Comparison of ENCODE assay signal across 15 cellular contexts in genomic region chr10:112774210-112774609, GRCh38.
DNase-seq lines count a peak whose midpoint lies in the region; ATAC-seq and TF ChIP-seq lines count a peak whose summit lies in the region.
"Had no signal": no experiment of that assay in that cellular context is flagged by ENCODE, and none has a peak within 500 bp of the region (broad histone marks: within the 10 kb centered on the region; RNA-seq: fewer than 3 reads in every experiment).

No MANE protein-coding gene starts in this region.

- TF ChIP-seq CTCF in esophagus muscularis mucosa (IDR thresholded peaks at IDR 0.05) (no peak), glutamatergic neuron (IDR thresholded peaks at IDR 0.05; ENCODE audit: partially characterized antibody, unreplicated experiment) (no peak)

- H4K91ac ChIP-seq in trophoblast cell (ENCODE audit: low read depth, low read length) = peak overlapping the region; percentile 45

- DNase-seq in T-helper 17 cell (no peak), esophagus muscularis mucosa (ENCODE audit: extremely low spot score) (peak; percentile 37), trophoblast cell (no peak), glutamatergic neuron (no peak), NCI-H187 treated with DMSO at 0.1 percent for 48 hours (lab: John Stamatoyannopoulos, UW) (no peak)
- no peak for DNase-seq in activated naive CD4-positive, alpha-beta T cell treated with anti-CD3 and anti-CD28 coated beads, Interleukin-2, amount 50 U/mL, for 16 hours
- DNase-seq: Calu3; CD4-positive, alpha-beta memory T cell; COR-L47; DMS53; DMS79 treated with DMSO at 0.1 percent for 48 hours; GF-D8; GOT3; H9 had no signal

- H3K23ac ChIP-seq in trophoblast cell (ENCODE audit: low read length) = no peak overlapping the region

- no peak overlapping the region for H2BK120ac ChIP-seq in trophoblast cell (ENCODE audit: insufficient read depth, low read length, poor library complexity)

- H3K27me3 Mint-ChIP-seq in T-helper 17 cell (no peaks in the 10 kb centered on the region), glutamatergic neuron (ENCODE audit: unreplicated experiment) (peaks cover 7% of the 10 kb centered on the region)
- H3K27me3 Mint-ChIP-seq: CD4-positive, alpha-beta memory T cell had no signal

- H3K9me3 ChIP-seq in T-helper 17 cell (ENCODE audit: control insufficient read depth, low read length, poor library complexity, severe bottlenecking) (no peaks in the 10 kb centered on the region), esophagus muscularis mucosa (no peaks in the 10 kb centered on the region), trophoblast cell (ENCODE audit: insufficient read depth, low read depth, low read length) (no peaks in the 10 kb centered on the region)

- intact Hi-C loops in esophagus muscularis mucosa (cut with DNase I) = no loop called here

- H2BK12ac ChIP-seq in trophoblast cell (ENCODE audit: low read length) = no peak overlapping the region

- H3K4me3 ChIP-seq in esophagus muscularis mucosa = no peak overlapping the region
- no peak overlapping the region for H3K4me3 ChIP-seq in trophoblast cell (ENCODE audit: low read depth, low read length)

- H3K4me2 ChIP-seq in trophoblast cell (ENCODE audit: low read length) = no peak overlapping the region

- peaks cover 17% of the 10 kb centered on the region for H3K79me1 ChIP-seq in trophoblast cell (ENCODE audit: low read length)

- no peak for TF ChIP-seq EP300 in esophagus muscularis mucosa (IDR thresholded peaks at IDR 0.05)

- H3K18ac ChIP-seq in trophoblast cell (ENCODE audit: low read length) = no peak overlapping the region

- H3K4me1 Mint-ChIP-seq in T-helper 17 cell (peaks cover 6% of the 10 kb centered on the region), glutamatergic neuron (ENCODE audit: low read depth, unreplicated experiment) (peaks cover 18% of the 10 kb centered on the region)
- H3K4me1 Mint-ChIP-seq: CD4-positive, alpha-beta memory T cell had no signal

- no peak for ATAC-seq in T-helper 17 cell
- ATAC-seq: HCT116 had no signal

- no peaks in the 10 kb centered on the region for H3K4me1 ChIP-seq in esophagus muscularis mucosa
- H3K4me1 ChIP-seq in trophoblast cell (ENCODE audit: control insufficient read depth in 1 of 2, insufficient read depth in 2 of 2, low read length in 2 of 2) = peaks cover 17 to 27% of the 10 kb centered on the region in 2 experiments

- H3K36me3 Mint-ChIP-seq in T-helper 17 cell (ENCODE audit: low read depth) = no peaks in the 10 kb centered on the region
- H3K36me3 Mint-ChIP-seq in glutamatergic neuron (ENCODE audit: unreplicated experiment) = no peaks in the 10 kb centered on the region

- H3K27ac ChIP-seq in esophagus muscularis mucosa (replicated peaks in 1 of 4) (no peak overlapping the region), trophoblast cell (ENCODE audit: low read depth, low read length) (no peak overlapping the region)

- H4K8ac ChIP-seq in trophoblast cell (ENCODE audit: low read depth, low read length) = no peak overlapping the region

- no peak for TF ChIP-seq POLR2A in esophagus muscularis mucosa (IDR thresholded peaks at IDR 0.05; ENCODE audit: low read depth)

- H3K4me3 Mint-ChIP-seq in T-helper 17 cell (peak overlapping the region; percentile 45), glutamatergic neuron (ENCODE audit: unreplicated experiment) (no peak overlapping the region)
- H3K4me3 Mint-ChIP-seq: CD4-positive, alpha-beta memory T cell; H9 had no signal

- H2BK5ac ChIP-seq in trophoblast cell (ENCODE audit: low read depth, low read length, poor library complexity) = no peak overlapping the region

- H3K36me3 ChIP-seq in esophagus muscularis mucosa = no peaks in the 10 kb centered on the region
- peaks cover 0 to 2% of the 10 kb centered on the region in 2 experiments for H3K36me3 ChIP-seq in trophoblast cell (ENCODE audit: control insufficient read depth in 1 of 2, insufficient read depth in 2 of 2, low read length in 2 of 2)

- 77% methylated on average over 1 of the region's 1 CpG for WGBS in esophagus muscularis mucosa
- WGBS in trophoblast cell (ENCODE audit: extremely low coverage, insufficient coverage, insufficient read length) = no CpG with 5 or more reads among the region's 1 CpG

- no peak overlapping the region for H2AFZ ChIP-seq in trophoblast cell (ENCODE audit: insufficient read depth, low read length, poor library complexity)

- no peak overlapping the region for H3K27ac Mint-ChIP-seq in T-helper 17 cell
- no peak overlapping the region for H3K27ac Mint-ChIP-seq in glutamatergic neuron (ENCODE audit: unreplicated experiment)

- H3K79me2 ChIP-seq in trophoblast cell (ENCODE audit: control insufficient read depth, insufficient read depth, low read length, poor library complexity) = peaks cover 2% of the 10 kb centered on the region

- peak overlapping the region; percentile 14 for H3K14ac ChIP-seq in trophoblast cell (ENCODE audit: low read length)

- no peaks in the 10 kb centered on the region for H3K27me3 ChIP-seq in esophagus muscularis mucosa
- no peaks in the 10 kb centered on the region for H3K27me3 ChIP-seq in trophoblast cell (ENCODE audit: insufficient read depth, low read length)

- peak overlapping the region; percentile 44 for H2AK5ac ChIP-seq in trophoblast cell (ENCODE audit: low read length)

- no peak overlapping the region for H3K4ac ChIP-seq in trophoblast cell (ENCODE audit: low read depth, low read length)

- H3K9me3 Mint-ChIP-seq in glutamatergic neuron (ENCODE audit: unreplicated experiment) = peaks cover 9% of the 10 kb centered on the region
- H3K9me3 Mint-ChIP-seq: CD4-positive, alpha-beta memory T cell had no signal

- H4K12ac ChIP-seq in trophoblast cell (ENCODE audit: low read depth, low read length) = no peak overlapping the region

- H3K9ac ChIP-seq in trophoblast cell (ENCODE audit: low read length) = no peak overlapping the region
